8 cellular contexts compared by ENCODE assay signal in the genomic region with DNA sequence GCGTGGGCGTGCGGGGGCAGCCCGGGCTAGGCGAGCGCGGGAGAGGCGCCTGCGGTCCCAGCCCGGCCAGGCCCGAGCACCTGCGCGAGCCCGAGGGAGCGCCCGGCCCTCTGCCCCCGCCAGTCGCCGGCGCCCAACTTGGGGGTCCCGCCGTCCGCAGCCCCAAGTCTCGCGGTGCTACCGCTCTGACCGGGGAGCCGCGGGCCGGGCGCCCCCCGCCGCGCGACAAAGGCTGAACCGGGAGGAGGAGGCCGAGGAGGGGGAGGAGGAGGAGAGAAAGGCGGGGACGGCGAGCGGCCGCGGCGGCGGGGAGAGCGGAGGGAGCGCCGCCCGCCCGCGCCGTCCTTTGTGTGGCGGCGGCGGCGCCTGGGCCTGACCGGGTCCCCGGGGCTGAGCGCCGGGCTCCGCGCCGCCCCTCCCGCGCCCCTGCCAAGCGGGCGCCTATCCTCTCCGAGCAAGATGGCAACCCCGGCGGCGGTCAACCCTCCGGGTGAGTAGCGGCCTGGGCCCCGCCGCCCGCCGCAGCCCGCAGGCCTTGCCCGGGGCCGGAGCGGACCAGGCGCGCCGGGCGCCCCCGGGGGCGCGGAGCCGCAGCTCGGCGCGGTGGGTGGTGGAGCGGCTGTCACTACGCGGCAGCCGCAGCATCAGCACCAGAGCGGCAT. TPM values are rescaled to one million over a fixed set of nuclear protein-coding genes. Genes with fewer than 3 reads are reported as not detected.
A peak's percentile ranks its signal among the peaks of the same experiment; 100 is the strongest.
DNase-seq lines count a peak whose midpoint lies in the region; ATAC-seq and TF ChIP-seq lines count a peak whose summit lies in the region.

ARNT2 (plus strand) TSS at position 326 of the 662 bp plus-strand sequence; CDS start at position 460, 134 bp downstream.

- peaks cover 59% of the 10 kb centered on the region for H3K27me3 Mint-ChIP-seq in WTC11 (ENCODE audit: low read depth)
- peaks cover 3% of the 10 kb centered on the region for H3K27me3 Mint-ChIP-seq in progenitor cell of endocrine pancreas
- peaks cover 30 to 73% of the 10 kb centered on the region in 2 donors for H3K27me3 Mint-ChIP-seq in CD8-positive, alpha-beta memory T cell

- H3K36me3 Mint-ChIP-seq in WTC11 (no peaks in the 10 kb centered on the region), progenitor cell of endocrine pancreas (ENCODE audit: insufficient read depth) (no peaks in the 10 kb centered on the region)
- H3K36me3 Mint-ChIP-seq in CD8-positive, alpha-beta memory T cell, result peaks cover 0 to 3% (median 0%) of the 10 kb centered on the region in 3 donors

- DNase-seq in Right ventricle myocardium inferior (ENCODE audit: missing footprints), result peak; percentile 63
- DNase-seq in cardiac septum (ENCODE audit: low spot score), result no peak
- peak; percentile 61 for DNase-seq in WTC11 (ENCODE audit: low spot score)
- peak; percentile 48 for DNase-seq in Right ventricle myocardium superior
- peak; percentile 63 for DNase-seq in progenitor cell of endocrine pancreas (ENCODE audit: low spot score, unreplicated experiment)
- DNase-seq in SKM-1 (lab: John Stamatoyannopoulos, UW; ENCODE audit: unreplicated experiment), result no peak
- no peak for DNase-seq in CD8-positive, alpha-beta memory T cell
- DNase-seq in NAMALWA (ENCODE audit: low spot score), result no peak

- H3K4me3 Mint-ChIP-seq in WTC11 (peak within 1 kb of the TSS; percentile 76), progenitor cell of endocrine pancreas (ENCODE audit: low read depth) (peak within 1 kb of the TSS; percentile 83)
- H3K4me3 Mint-ChIP-seq in CD8-positive, alpha-beta memory T cell, result peak within 1 kb of the TSS in 2 of 7 donors; percentile 9 to 25

- peak; percentile 80 for ATAC-seq in Right ventricle myocardium inferior
- ATAC-seq in WTC11, result peak; percentile 73
- peak; percentile 81 for ATAC-seq in Right ventricle myocardium superior (ENCODE audit: poor library complexity)

- H3K9me3 Mint-ChIP-seq in WTC11 (no peaks in the 10 kb centered on the region), progenitor cell of endocrine pancreas (ENCODE audit: low read depth) (no peaks in the 10 kb centered on the region)
- peaks cover 0 to 4% (median 0%) of the 10 kb centered on the region in 5 donors for H3K9me3 Mint-ChIP-seq in CD8-positive, alpha-beta memory T cell

- peaks cover 10% of the 10 kb centered on the region for H3K27me3 ChIP-seq in CD8-positive, alpha-beta memory T cell (ENCODE audit: insufficient read depth, low read length, poor library complexity, severe bottlenecking)

- H3K36me3 ChIP-seq in CD8-positive, alpha-beta memory T cell (ENCODE audit: insufficient read depth, low read length), result no peaks in the 10 kb centered on the region

- no peak within 1 kb of the TSS for H3K27ac ChIP-seq in CD8-positive, alpha-beta memory T cell (ENCODE audit: low read depth, low read length)

- no peaks in the 10 kb centered on the region for H3K9me3 ChIP-seq in CD8-positive, alpha-beta memory T cell (ENCODE audit: low read length)

- intact Hi-C loops in Right ventricle myocardium inferior (cut with DNase I) (no loop called here), cardiac septum (cut with DNase I) (no loop called here), Right ventricle myocardium superior (cut with DNase I) (no loop called here)

- no peaks in the 10 kb centered on the region for H3K4me1 ChIP-seq in CD8-positive, alpha-beta memory T cell (ENCODE audit: insufficient read depth, low read length)

- H3K4me3 ChIP-seq in CD8-positive, alpha-beta memory T cell (ENCODE audit: low read length), result no peak within 1 kb of the TSS

- CTCF ChIA-PET in WTC11 (lab: Charles Lee), result interaction anchor here (1.0 kb wide), 1 partner anchor 15 kb away, joined by 3 read pairs; no protein-coding TSS in a partner anchor
- CTCF ChIA-PET in CD8-positive, alpha-beta memory T cell (lab: Charles Lee), result no interaction called here

- POLR2A ChIA-PET in WTC11 (lab: Charles Lee), result no interaction called here
- POLR2A ChIA-PET in CD8-positive, alpha-beta memory T cell (lab: Charles Lee), result no interaction called here

- TF ChIP-seq CTCF in WTC11 (IDR thresholded peaks at IDR 0.05) (no peak), progenitor cell of endocrine pancreas (IDR thresholded peaks at IDR 0.05; ENCODE audit: unreplicated experiment) (no peak)

- H3K27ac Mint-ChIP-seq in WTC11 (no peak within 1 kb of the TSS), progenitor cell of endocrine pancreas (peak within 1 kb of the TSS; percentile 96)
- peak within 1 kb of the TSS in 1 of 8 donors; percentile 65 for H3K27ac Mint-ChIP-seq in CD8-positive, alpha-beta memory T cell

- H3K4me1 Mint-ChIP-seq in WTC11, result peaks cover 12% of the 10 kb centered on the region
- peaks cover 35% of the 10 kb centered on the region for H3K4me1 Mint-ChIP-seq in progenitor cell of endocrine pancreas (ENCODE audit: low read depth)
- H3K4me1 Mint-ChIP-seq in CD8-positive, alpha-beta memory T cell, result peaks cover 3 to 5% (median 5%) of the 10 kb centered on the region in 3 donors

TF ChIP-seq in WTC11, 78 proteins besides CTCF, POLR2A, EP300 and RAD21 (continues in another document):
- TF ChIP-seq, protein P1, sequence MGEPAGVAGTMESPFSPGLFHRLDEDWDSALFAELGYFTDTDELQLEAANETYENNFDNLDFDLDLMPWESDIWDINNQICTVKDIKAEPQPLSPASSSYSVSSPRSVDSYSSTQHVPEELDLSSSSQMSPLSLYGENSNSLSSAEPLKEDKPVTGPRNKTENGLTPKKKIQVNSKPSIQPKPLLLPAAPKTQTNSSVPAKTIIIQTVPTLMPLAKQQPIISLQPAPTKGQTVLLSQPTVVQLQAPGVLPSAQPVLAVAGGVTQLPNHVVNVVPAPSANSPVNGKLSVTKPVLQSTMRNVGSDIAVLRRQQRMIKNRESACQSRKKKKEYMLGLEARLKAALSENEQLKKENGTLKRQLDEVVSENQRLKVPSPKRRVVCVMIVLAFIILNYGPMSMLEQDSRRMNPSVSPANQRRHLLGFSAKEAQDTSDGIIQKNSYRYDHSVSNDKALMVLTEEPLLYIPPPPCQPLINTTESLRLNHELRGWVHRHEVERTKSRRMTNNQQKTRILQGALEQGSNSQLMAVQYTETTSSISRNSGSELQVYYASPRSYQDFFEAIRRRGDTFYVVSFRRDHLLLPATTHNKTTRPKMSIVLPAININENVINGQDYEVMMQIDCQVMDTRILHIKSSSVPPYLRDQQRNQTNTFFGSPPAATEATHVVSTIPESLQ (CRISPR knock-in tag; IDR thresholded peaks at IDR 0.05), result no peak
- TF ChIP-seq ZNF317 (CRISPR knock-in tag; IDR thresholded peaks at IDR 0.05; ENCODE audit: borderline replicate concordance, low read depth) (no peak), ZBTB21 (CRISPR knock-in tag; IDR thresholded peaks at IDR 0.05; ENCODE audit: borderline replicate concordance) (no peak), FOXP1 (CRISPR knock-in tag; IDR thresholded peaks at IDR 0.05; ENCODE audit: borderline replicate concordance) (0 out of 2 replicates have a peak, but pooled peaks have one; percentile 46), TEAD4 (CRISPR knock-in tag; IDR thresholded peaks at IDR 0.05) (no peak), TEAD1 (CRISPR knock-in tag; IDR thresholded peaks at IDR 0.05) (no peak), SP1 (CRISPR knock-in tag; conservative IDR thresholded peaks at IDR 0.05) (peak; percentile 28; the same call in 1 of the 2 replicates)
- TF ChIP-seq, protein P2, sequence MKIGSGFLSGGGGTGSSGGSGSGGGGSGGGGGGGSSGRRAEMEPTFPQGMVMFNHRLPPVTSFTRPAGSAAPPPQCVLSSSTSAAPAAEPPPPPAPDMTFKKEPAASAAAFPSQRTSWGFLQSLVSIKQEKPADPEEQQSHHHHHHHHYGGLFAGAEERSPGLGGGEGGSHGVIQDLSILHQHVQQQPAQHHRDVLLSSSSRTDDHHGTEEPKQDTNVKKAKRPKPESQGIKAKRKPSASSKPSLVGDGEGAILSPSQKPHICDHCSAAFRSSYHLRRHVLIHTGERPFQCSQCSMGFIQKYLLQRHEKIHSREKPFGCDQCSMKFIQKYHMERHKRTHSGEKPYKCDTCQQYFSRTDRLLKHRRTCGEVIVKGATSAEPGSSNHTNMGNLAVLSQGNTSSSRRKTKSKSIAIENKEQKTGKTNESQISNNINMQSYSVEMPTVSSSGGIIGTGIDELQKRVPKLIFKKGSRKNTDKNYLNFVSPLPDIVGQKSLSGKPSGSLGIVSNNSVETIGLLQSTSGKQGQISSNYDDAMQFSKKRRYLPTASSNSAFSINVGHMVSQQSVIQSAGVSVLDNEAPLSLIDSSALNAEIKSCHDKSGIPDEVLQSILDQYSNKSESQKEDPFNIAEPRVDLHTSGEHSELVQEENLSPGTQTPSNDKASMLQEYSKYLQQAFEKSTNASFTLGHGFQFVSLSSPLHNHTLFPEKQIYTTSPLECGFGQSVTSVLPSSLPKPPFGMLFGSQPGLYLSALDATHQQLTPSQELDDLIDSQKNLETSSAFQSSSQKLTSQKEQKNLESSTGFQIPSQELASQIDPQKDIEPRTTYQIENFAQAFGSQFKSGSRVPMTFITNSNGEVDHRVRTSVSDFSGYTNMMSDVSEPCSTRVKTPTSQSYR (CRISPR knock-in tag; IDR thresholded peaks at IDR 0.05), result no peak
- TF ChIP-seq, protein P3, sequence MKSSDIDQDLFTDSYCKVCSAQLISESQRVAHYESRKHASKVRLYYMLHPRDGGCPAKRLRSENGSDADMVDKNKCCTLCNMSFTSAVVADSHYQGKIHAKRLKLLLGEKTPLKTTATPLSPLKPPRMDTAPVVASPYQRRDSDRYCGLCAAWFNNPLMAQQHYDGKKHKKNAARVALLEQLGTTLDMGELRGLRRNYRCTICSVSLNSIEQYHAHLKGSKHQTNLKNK (CRISPR knock-in tag; IDR thresholded peaks at IDR 0.05), result no peak
- TF ChIP-seq, protein P4, sequence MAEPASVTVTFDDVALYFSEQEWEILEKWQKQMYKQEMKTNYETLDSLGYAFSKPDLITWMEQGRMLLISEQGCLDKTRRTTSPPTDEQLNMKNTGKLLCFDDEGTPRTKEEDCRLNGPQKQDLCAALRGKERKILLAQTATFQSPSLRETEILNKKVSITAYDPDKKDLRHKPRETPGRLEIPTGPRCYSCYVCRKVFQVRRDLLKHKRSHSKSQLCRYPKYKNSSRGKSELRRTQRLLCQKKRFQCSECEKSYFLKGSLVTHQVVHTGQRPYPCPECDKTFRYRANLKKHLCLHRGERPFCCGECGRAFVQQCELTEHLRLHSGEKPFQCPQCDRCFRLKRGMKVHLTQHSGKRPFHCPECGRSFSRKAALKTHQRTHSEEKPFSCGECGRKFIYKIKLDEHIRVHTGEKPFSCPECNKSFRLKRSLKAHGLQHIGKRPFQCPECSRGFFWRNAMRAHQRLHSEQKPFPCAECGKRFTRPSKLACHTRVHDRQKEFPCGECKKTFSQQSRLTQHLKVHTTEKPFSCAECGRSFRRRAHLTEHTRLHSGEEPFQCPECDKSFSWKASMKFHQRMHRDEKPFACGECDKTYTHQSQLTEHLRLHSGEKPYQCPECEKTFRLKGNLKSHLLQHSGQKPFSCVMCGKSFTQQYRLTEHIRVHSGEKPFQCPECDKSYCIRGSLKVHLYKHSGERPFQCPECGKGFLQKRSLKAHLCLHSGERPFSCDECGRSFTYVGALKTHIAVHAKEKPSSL (CRISPR knock-in tag; conservative IDR thresholded peaks at IDR 0.05), result no peak

RNA-seq across cellular contexts. Expression of gene ARNT2, which starts in this region (rescaled TPM):
- total RNA-seq in Right ventricle myocardium inferior (4.9 TPM), cardiac septum (4.7 TPM), WTC11 (2021) (5.0 to 7.0 TPM (median 5.7 TPM) in 3 replicates), Right ventricle myocardium superior (3.3 TPM), progenitor cell of endocrine pancreas (37.3 and 38.9 TPM in 2 replicates)
- total RNA-seq in CD8-positive, alpha-beta memory T cell, result under 1 TPM; 0.11 to 0.13 TPM
- not detected for polyA plus RNA-seq in CD8-positive, alpha-beta memory T cell

Comparison
In these comparisons a context has a peak if more than half of its experiments do, and no peak if none do; other contexts are left out.
1. DNase-seq: peak in Right ventricle myocardium inferior (single experiment), WTC11 (single experiment), Right ventricle myocardium superior (single experiment) and progenitor cell of endocrine pancreas (single experiment); none in cardiac septum (single experiment), SKM-1 (single experiment), CD8-positive, alpha-beta memory T cell (0 of 5) and NAMALWA (single experiment).
2. Peak in every context shown above with its lines, with median percentiles within 50 percentile points of each other: ATAC-seq.